8 cellular contexts compared by ENCODE assay signal in genomic region chr20:62366370-62367135, GRCh38. TPM values are rescaled to one million over a fixed set of nuclear protein-coding genes. Genes with fewer than 3 reads are reported as not detected.
DNase-seq lines count a peak whose midpoint lies in the region; ATAC-seq and TF ChIP-seq lines count a peak whose summit lies in the region.

No MANE protein-coding gene starts in this region.

- intact Hi-C loops in body of pancreas (cut with DNase I) (no loop called here), testis (cut with DNase I; ENCODE audit: low total_unique reads) (no loop called here)

- peak overlapping the region; percentile 85 for H3K9ac ChIP-seq in HUES64 (ENCODE audit: low read depth, low read length)

- TF ChIP-seq CTCF in AG09309 (IDR thresholded peaks at IDR 0.05; ENCODE audit: control insufficient read depth, insufficient read depth, low read depth, low read length, missing control alignments) (no peak), body of pancreas (IDR thresholded peaks at IDR 0.05) (no peak), kidney epithelial cell (IDR thresholded peaks at IDR 0.05; ENCODE audit: insufficient read depth, low read length, poor library complexity, severe bottlenecking) (no peak), testis (IDR thresholded peaks at IDR 0.05) (no peak)

- H3K9me3 ChIP-seq in HUES64 (ENCODE audit: insufficient read depth, low read depth, low read length) = no peaks in the 10 kb centered on the region
- H3K9me3 ChIP-seq in body of pancreas = no peaks in the 10 kb centered on the region
- no peaks in the 10 kb centered on the region for H3K9me3 ChIP-seq in testis

- WGBS in HUES64 = under 1% methylated on average over 72 of the region's 72 CpGs
- 1% methylated on average over 58 of the region's 72 CpGs; no CpG with 5 or more reads in 1 of the 2 donors for WGBS in body of pancreas, 2 donors
- WGBS in testis, 2 donors = 7% methylated on average over 37 of the region's 72 CpGs; no CpG with 5 or more reads in 1 of the 2 donors

- ATAC-seq in body of pancreas (peak; percentile 23), GM19397 (IDR thresholded peaks at IDR 0.05; ENCODE audit: unreplicated experiment) (no peak)

- no peak for TF ChIP-seq POLR2A in body of pancreas (IDR thresholded peaks at IDR 0.05)
- no peak for TF ChIP-seq POLR2A in testis (IDR thresholded peaks at IDR 0.05)

- H3K4me1 ChIP-seq in HUES64 (ENCODE audit: insufficient read depth, low read length) (peaks cover 65% of the 10 kb centered on the region), body of pancreas (peaks cover 82% of the 10 kb centered on the region), testis (peaks cover 64% of the 10 kb centered on the region)

- H3K36me3 ChIP-seq in HUES64 (ENCODE audit: insufficient read depth, low read length) (peaks cover 4% of the 10 kb centered on the region; the same call in 1 of the 2 replicates), body of pancreas (replicated peaks in 1 of 2; ENCODE audit: insufficient read depth in 1 of 2, low read depth in 2 of 2) (no peaks in the 10 kb centered on the region), kidney epithelial cell (ENCODE audit: control insufficient read depth, insufficient read depth, low read length) (no peaks in the 10 kb centered on the region), testis (ENCODE audit: low read depth, missing control alignments) (no peaks in the 10 kb centered on the region)

- H3K4me3 ChIP-seq in AG09309 (ENCODE audit: control insufficient read depth, low read depth, low read length) = peak overlapping the region; percentile 41
- peak overlapping the region; percentile 80 for H3K4me3 ChIP-seq in HUES64 (ENCODE audit: low read length)
- H3K4me3 ChIP-seq in body of pancreas = peak overlapping the region; percentile 67 to 72
- peak overlapping the region; percentile 82 for H3K4me3 ChIP-seq in kidney epithelial cell (ENCODE audit: low read depth, low read length)
- peak overlapping the region; percentile 58 to 84 for H3K4me3 ChIP-seq in testis

- no peaks in the 10 kb centered on the region for H3K27me3 ChIP-seq in HUES64 (ENCODE audit: insufficient read depth, low read length)
- no peaks in the 10 kb centered on the region for H3K27me3 ChIP-seq in body of pancreas
- H3K27me3 ChIP-seq in kidney epithelial cell (ENCODE audit: control insufficient read depth, insufficient read depth, low read length) = no peaks in the 10 kb centered on the region
- H3K27me3 ChIP-seq in testis = no peaks in the 10 kb centered on the region

- H3K27ac ChIP-seq in HUES64 (ENCODE audit: low read depth, low read length) (peak overlapping the region; percentile 92), body of pancreas (peak overlapping the region; percentile 55 to 88 (median 79)), testis (peak overlapping the region; percentile 80)

- DNase-seq in AG09309 (ENCODE audit: low read depth) (no peak), body of pancreas (peak in 2 of 4 donors; percentile 66 to 68), kidney epithelial cell (ENCODE audit: low read depth) (no peak), testis (no peak), COLO829 (ENCODE audit: low spot score) (no peak), T1000 (lab: John Stamatoyannopoulos, UW) (no peak)

RNA-seq across cellular contexts. Expression of gene LAMA5, which starts 0.6 kb away (rescaled TPM):
- polyA plus RNA-seq in HUES64 (2013, experiment 1 of 2) = 53.2 TPM
- polyA plus RNA-seq in HUES64 (2013, experiment 2 of 2) = 64.5 TPM
- total RNA-seq in body of pancreas (100 to 1,000 TPM; 115 to 185 TPM), kidney epithelial cell (359 and 455 TPM in 2 replicates), testis (100 to 1,000 TPM; 121 to 144 TPM)
- 33.2 TPM for polyA plus RNA-seq in testis (ENCODE audit: insufficient read depth, low read depth, low replicate concordance)

RNA-seq across cellular contexts. Expression of gene RPS21, which starts 20.4 kb away (rescaled TPM):
- 1,380 TPM for polyA plus RNA-seq in HUES64 (2013, experiment 1 of 2)
- polyA plus RNA-seq in HUES64 (2013, experiment 2 of 2) = 1,333 TPM
- total RNA-seq in body of pancreas (100 to 1,000 TPM; 654 to 656 TPM), kidney epithelial cell (3,089 and 5,743 TPM in 2 replicates), testis (1,000 to 10,000 TPM in 1 of 2 donors, 100 to 1,000 TPM in 1; 548 to 1,387 TPM)
- 1,052 TPM for polyA plus RNA-seq in testis (ENCODE audit: insufficient read depth, low read depth, low replicate concordance)

RNA-seq across cellular contexts. Expression of gene CABLES2, which starts 40.5 kb away (rescaled TPM):
- 8.8 TPM for polyA plus RNA-seq in HUES64 (2013, experiment 1 of 2)
- polyA plus RNA-seq in HUES64 (2013, experiment 2 of 2) = 9.9 TPM
- 1 to 10 TPM; 1.6 to 2.6 TPM for total RNA-seq in body of pancreas
- 6.9 and 8.1 TPM in 2 replicates for total RNA-seq in kidney epithelial cell
- 10 to 100 TPM; 51.0 to 58.6 TPM for total RNA-seq in testis
- polyA plus RNA-seq in testis (ENCODE audit: insufficient read depth, low read depth, low replicate concordance) = 83.0 TPM
